ENCODE assay signal across 16 cellular contexts in the genomic region with DNA sequence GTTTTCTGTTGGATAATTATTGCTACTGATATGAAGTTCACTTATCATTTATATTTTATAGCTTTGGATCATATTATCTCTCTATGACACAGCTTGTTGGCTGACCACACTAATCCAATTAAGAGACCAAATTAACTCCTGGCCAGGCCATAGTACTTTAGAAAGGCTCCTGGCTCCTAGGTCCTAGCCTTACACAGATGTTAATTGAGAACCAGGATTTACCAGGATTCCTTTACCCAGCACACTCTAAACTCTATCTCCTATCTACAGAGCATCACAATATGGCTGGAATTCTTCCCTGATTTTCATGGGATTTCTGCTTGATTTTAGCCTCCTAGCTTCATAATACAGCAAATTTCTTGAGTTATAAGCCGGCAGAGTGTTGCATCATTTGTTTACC.
DNase-seq lines count a peak whose midpoint lies in the region; ATAC-seq and TF ChIP-seq lines count a peak whose summit lies in the region.
"Had no signal": no experiment of that assay in that cellular context is flagged by ENCODE, and none has a peak within 500 bp of the region (broad histone marks: within the 10 kb centered on the region; RNA-seq: fewer than 3 reads in every experiment).

No MANE protein-coding gene starts in this region.

- no peak overlapping the region for H2AFZ ChIP-seq in H9 (ENCODE audit: low read length)

- H3K27ac ChIP-seq in H9 (ENCODE audit: insufficient read length, low read depth, low read length) (no peak overlapping the region), mesendoderm (ENCODE audit: low read depth, low read length) (no peak overlapping the region), upper lobe of right lung (no peak overlapping the region)
- H3K27ac ChIP-seq: BLaER1 treated with 17β-estradiol and CSF1 and Interleukin-3, amounts not matched to agents 10 nM and 100 nM had no signal

- H3K9me3 ChIP-seq in BE2C (no peaks in the 10 kb centered on the region), H9 (ENCODE audit: control insufficient read depth, low read depth, low read length) (no peaks in the 10 kb centered on the region), upper lobe of right lung (no peaks in the 10 kb centered on the region)
- H3K9me3 ChIP-seq: BLaER1 treated with 17β-estradiol and CSF1 and Interleukin-3, amounts not matched to agents 10 nM and 100 nM had no signal

- no peak overlapping the region for H3K14ac ChIP-seq in H9 (ENCODE audit: insufficient read depth, low read length)

- no peak overlapping the region for H2AK5ac ChIP-seq in H9 (ENCODE audit: insufficient read length, low read length)
- no peak overlapping the region for H2AK5ac ChIP-seq in mesendoderm (ENCODE audit: low read length)

- no peak overlapping the region for H4K8ac ChIP-seq in H9 (replicated peaks; ENCODE audit: insufficient read length, low read depth, low read length)
- H4K8ac ChIP-seq in mesendoderm (ENCODE audit: low read depth, low read length): no peak overlapping the region

- CTCF ChIA-PET in WTC11 (lab: Charles Lee): no interaction called here

- no peak overlapping the region for H2BK15ac ChIP-seq in H9 (ENCODE audit: low read depth, low read length)
- no peak overlapping the region for H2BK15ac ChIP-seq in mesendoderm (replicated peaks; ENCODE audit: low read depth)

- no peak overlapping the region for H2BK120ac ChIP-seq in H9 (ENCODE audit: low read depth, low read length, poor library complexity, severe bottlenecking)
- no peak overlapping the region for H2BK120ac ChIP-seq in mesendoderm (ENCODE audit: low read depth, low read length)

- H3T11ph ChIP-seq in H9 (ENCODE audit: low read length): no peak overlapping the region

- no peaks in the 10 kb centered on the region for H3K79me1 ChIP-seq in H9 (ENCODE audit: insufficient read depth, low read depth, low read length, poor library complexity, severe bottlenecking)
- H3K79me1 ChIP-seq in mesendoderm (ENCODE audit: low read length): no peaks in the 10 kb centered on the region

- no peak overlapping the region for H2BK20ac ChIP-seq in H9 (ENCODE audit: low read depth, low read length, poor library complexity, severe bottlenecking)

- H3K36me3 Mint-ChIP-seq in H9 (ENCODE audit: insufficient read depth in 1 of 3, low read depth in 3 of 3): no peaks in the 10 kb centered on the region
- no peaks in the 10 kb centered on the region for H3K36me3 Mint-ChIP-seq in WTC11
- H3K36me3 Mint-ChIP-seq: CD8-positive, alpha-beta T cell had no signal

- H3K27ac Mint-ChIP-seq in H9 (peak overlapping the region in 2 of 3 experiments; percentile 65 to 85; a peak in 2 of 7 replicates), WTC11 (no peak overlapping the region)
- H3K27ac Mint-ChIP-seq: CD8-positive, alpha-beta T cell; HFFc6 had no signal

- H3K23me2 ChIP-seq in H9 (ENCODE audit: insufficient read length, low read depth, low read length, poor library complexity, severe bottlenecking): no peaks in the 10 kb centered on the region

- H3K9me3 Mint-ChIP-seq in H9: peaks cover 0 to 2% of the 10 kb centered on the region in 2 experiments; a peak in 1 of 5 replicates
- H3K9me3 Mint-ChIP-seq in WTC11: no peaks in the 10 kb centered on the region
- H3K9me3 Mint-ChIP-seq: CD8-positive, alpha-beta T cell had no signal

- intact Hi-C loops in upper lobe of right lung (cut with DNase I): no loop called here

- H3K18ac ChIP-seq in H9 (ENCODE audit: insufficient read length, low read depth, low read length) (no peak overlapping the region), mesendoderm (ENCODE audit: low read length) (no peak overlapping the region)

- H3K27me3 ChIP-seq in BE2C (no peaks in the 10 kb centered on the region), H9 (ENCODE audit: insufficient read depth, low read length) (no peaks in the 10 kb centered on the region), mesendoderm (ENCODE audit: insufficient read depth, low read length, poor library complexity) (no peaks in the 10 kb centered on the region), upper lobe of right lung (no peaks in the 10 kb centered on the region)
- H3K27me3 ChIP-seq: BLaER1 treated with 17β-estradiol and CSF1 and Interleukin-3, amounts not matched to agents 10 nM and 100 nM had no signal

- no peak overlapping the region for H3K4me3 Mint-ChIP-seq in H9
- H3K4me3 Mint-ChIP-seq in WTC11: no peak overlapping the region
- H3K4me3 Mint-ChIP-seq: CD8-positive, alpha-beta T cell; HFFc6 had no signal

- H3K23ac ChIP-seq in H9 (ENCODE audit: insufficient read length, low read depth, low read length) (no peak overlapping the region), mesendoderm (ENCODE audit: low read length) (no peak overlapping the region)

- H3K4me3 ChIP-seq in BE2C (ENCODE audit: low read depth, low read length): no peak overlapping the region
- no peak overlapping the region for H3K4me3 ChIP-seq in mesendoderm (ENCODE audit: low read length)
- no peak overlapping the region for H3K4me3 ChIP-seq in upper lobe of right lung
- H3K4me3 ChIP-seq: BLaER1 treated with 17β-estradiol and CSF1 and Interleukin-3, amounts not matched to agents 10 nM and 100 nM had no signal

- H3K4me2 ChIP-seq in H9 (ENCODE audit: insufficient read depth, insufficient read length, low read length) (no peak overlapping the region), mesendoderm (ENCODE audit: low read length) (no peak overlapping the region)
- H3K4me2 ChIP-seq: BLaER1 treated with 17β-estradiol and CSF1 and Interleukin-3, amounts not matched to agents 10 nM and 100 nM had no signal

- no peak overlapping the region for H2BK5ac ChIP-seq in H9 (ENCODE audit: insufficient read length, low read length)
- no peak overlapping the region for H2BK5ac ChIP-seq in mesendoderm (ENCODE audit: low read length)

- H3K9ac ChIP-seq in H9 (ENCODE audit: extremely low read depth, insufficient read length, low read length) (no peak overlapping the region), mesendoderm (ENCODE audit: low read length) (no peak overlapping the region)
- H3K9ac ChIP-seq: BLaER1 treated with 17β-estradiol and CSF1 and Interleukin-3, amounts not matched to agents 10 nM and 100 nM had no signal

- H3K27me3 Mint-ChIP-seq in H9 (ENCODE audit: low read depth): no peaks in the 10 kb centered on the region
- H3K27me3 Mint-ChIP-seq in WTC11 (ENCODE audit: low read depth): no peaks in the 10 kb centered on the region

- H3K79me2 ChIP-seq in H9 (ENCODE audit: insufficient read depth, low read length) (no peaks in the 10 kb centered on the region), mesendoderm (ENCODE audit: control insufficient read depth, insufficient read depth, low read length) (no peaks in the 10 kb centered on the region)

- ATAC-seq in WTC11 (peak; percentile 74), GM18502 (IDR thresholded peaks at IDR 0.05; ENCODE audit: poor library complexity, unreplicated experiment) (no peak), upper lobe of right lung (no peak)
- ATAC-seq: CD8-positive, alpha-beta T cell; HCT116; HepG2 had no signal

- no peak overlapping the region for H2BK12ac ChIP-seq in H9 (ENCODE audit: insufficient read length, low read depth, low read length)

- H3K4me1 Mint-ChIP-seq in H9: peaks cover 5 to 9% of the 10 kb centered on the region in 2 experiments
- H3K4me1 Mint-ChIP-seq in WTC11: no peaks in the 10 kb centered on the region

- TF ChIP-seq CTCF in BE2C (IDR thresholded peaks at IDR 0.05; ENCODE audit: low read depth, low read length): no peak
- TF ChIP-seq CTCF in H9 (conservative IDR thresholded peaks at IDR 0.05): no peak
- no peak for TF ChIP-seq CTCF in WTC11 (IDR thresholded peaks at IDR 0.05)
- no peak for TF ChIP-seq CTCF in upper lobe of right lung (IDR thresholded peaks at IDR 0.05)

- H3K4me1 ChIP-seq in BE2C (peaks cover 6% of the 10 kb centered on the region), H9 (ENCODE audit: insufficient read depth, low read length) (no peaks in the 10 kb centered on the region), mesendoderm (ENCODE audit: control insufficient read depth, low read depth, low read length) (no peaks in the 10 kb centered on the region), upper lobe of right lung (no peaks in the 10 kb centered on the region)
- H3K4me1 ChIP-seq: BLaER1 treated with 17β-estradiol and CSF1 and Interleukin-3, amounts not matched to agents 10 nM and 100 nM had no signal

- DNase-seq in BE2C (peak; percentile 13), H9 (no peak), WTC11 (ENCODE audit: low spot score) (no peak), mesendoderm (peak; percentile 0), upper lobe of right lung (no peak)
- no peak for DNase-seq in activated CD4-positive, alpha-beta T cell treated with anti-CD3 and anti-CD28 coated beads for 4 hours
- DNase-seq: 8988T; Calu3; CD8-positive, alpha-beta T cell; DMS79 treated with DMSO at 0.1 percent for 48 hours; GF-D8; HFFc6 had no signal

- H3K4ac ChIP-seq in H9 (ENCODE audit: low read depth, low read length) (no peak overlapping the region), mesendoderm (ENCODE audit: low read depth, low read length) (no peak overlapping the region)

- H4K20me1 ChIP-seq in H9 (ENCODE audit: control insufficient read depth, insufficient read depth, insufficient read length): no peaks in the 10 kb centered on the region
- H4K20me1 ChIP-seq: BLaER1 treated with 17β-estradiol and CSF1 and Interleukin-3, amounts not matched to agents 10 nM and 100 nM had no signal

- H4K5ac ChIP-seq in H9 (ENCODE audit: insufficient read length, low read depth, low read length) (no peak overlapping the region), mesendoderm (ENCODE audit: low read length) (no peak overlapping the region)

- H3K56ac ChIP-seq in H9 (ENCODE audit: insufficient read length, low read depth, low read length) (no peak overlapping the region), mesendoderm (ENCODE audit: low read length) (no peak overlapping the region)

- POLR2A ChIA-PET in WTC11 (lab: Charles Lee): no interaction called here

- H3K36me3 ChIP-seq in BE2C: no peaks in the 10 kb centered on the region
- H3K36me3 ChIP-seq in mesendoderm (ENCODE audit: control insufficient read depth, insufficient read depth, low read length): no peaks in the 10 kb centered on the region
- no peaks in the 10 kb centered on the region for H3K36me3 ChIP-seq in upper lobe of right lung
- H3K36me3 ChIP-seq: BLaER1 treated with 17β-estradiol and CSF1 and Interleukin-3, amounts not matched to agents 10 nM and 100 nM had no signal

- H4K91ac ChIP-seq in H9 (ENCODE audit: insufficient read length, low read depth, low read length): no peak overlapping the region

- WGBS in H9 (ENCODE audit: extremely low coverage, insufficient read length, low lambda C conversion rate): no CpG with 5 or more reads among the region's 1 CpG
- no CpG with 5 or more reads among the region's 1 CpG for WGBS in mesendoderm (ENCODE audit: extremely low coverage, insufficient coverage, low lambda C conversion rate)

TF ChIP-seq in WTC11, 78 proteins besides CTCF, POLR2A, EP300 and RAD21 (continues in another document):
- TF ChIP-seq ZNF263 (CRISPR knock-in tag; IDR thresholded peaks at IDR 0.05; ENCODE audit: low read depth) (no peak), NR1H2 (CRISPR knock-in tag; IDR thresholded peaks at IDR 0.05) (no peak), HMGA2 (CRISPR knock-in tag; IDR thresholded peaks at IDR 0.05) (no peak), ELF4 (CRISPR knock-in tag; IDR thresholded peaks at IDR 0.05; ENCODE audit: low read depth) (no peak), FOXJ3 (CRISPR knock-in tag; IDR thresholded peaks at IDR 0.05; ENCODE audit: borderline replicate concordance) (no peak), SMAD4 (CRISPR knock-in tag; IDR thresholded peaks at IDR 0.05) (no peak)

Comparison
In these comparisons a context has a peak if more than half of its experiments do, and no peak if none do; other contexts are left out.
1. DNase-seq: peak in BE2C (single experiment) and mesendoderm (single experiment); none in H9 (single experiment), WTC11 (single experiment), activated CD4-positive, alpha-beta T cell treated with anti-CD3 and anti-CD28 coated beads for 4 hours (0 of 2) and upper lobe of right lung (single experiment).